Comparison of ENCODE assay signal across 10 cellular contexts in the genomic region with DNA sequence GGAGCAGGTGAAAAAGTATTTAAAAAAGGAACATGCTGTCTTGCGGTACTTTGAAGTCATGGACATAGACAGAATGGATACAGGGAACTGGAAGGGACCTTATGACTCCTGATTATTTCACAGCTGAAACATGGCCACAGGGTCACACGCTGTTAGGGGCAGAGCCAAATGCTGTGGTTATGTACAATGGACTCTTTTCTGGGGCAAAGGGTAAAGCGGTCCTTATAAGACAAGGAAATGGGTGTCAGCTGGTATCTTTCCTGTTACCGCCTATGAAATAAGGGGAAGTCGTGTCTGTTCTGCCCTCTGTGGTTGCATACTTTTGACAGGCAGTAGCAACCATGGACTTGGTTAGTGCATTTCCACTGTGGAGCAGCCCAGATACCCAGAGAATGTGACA. TPM values are rescaled to one million over a fixed set of nuclear protein-coding genes. Genes with fewer than 3 reads are reported as not detected.
DNase-seq lines count a peak whose midpoint lies in the region; ATAC-seq and TF ChIP-seq lines count a peak whose summit lies in the region.
"Had no signal": no experiment of that assay in that cellular context is flagged by ENCODE, and none has a peak within 500 bp of the region (broad histone marks: within the 10 kb centered on the region; RNA-seq: fewer than 3 reads in every experiment).

No MANE protein-coding gene starts in this region.

- no peak for TF ChIP-seq CTCF in GM23338 (conservative IDR thresholded peaks at IDR 0.05; ENCODE audit: low read depth in 2 of 2)
- no peak for TF ChIP-seq CTCF in smooth muscle cell (IDR thresholded peaks at IDR 0.05; ENCODE audit: borderline replicate concordance, insufficient read depth, poor library complexity, severe bottlenecking)

- peak overlapping the region; percentile 34; the same call in 1 of the 2 replicates for H3K27ac Mint-ChIP-seq in GM23338
- H3K27ac Mint-ChIP-seq: stimulated activated naive CD8-positive, alpha-beta T cell treated with anti-CD3 and anti-CD28 coated beads, Interleukin-15, Interleukin-2, amounts not matched to agents 100 ng/mL and 50 ng/mL, for 24 hours had no signal

- ATAC-seq in GM23338 (no peak), Right ventricle myocardium superior (ENCODE audit: poor library complexity) (peak; percentile 78), HG03457 (IDR thresholded peaks at IDR 0.05; ENCODE audit: unreplicated experiment) (no peak), HG03039 (IDR thresholded peaks at IDR 0.05; ENCODE audit: unreplicated experiment) (no peak)

- no peak overlapping the region for H3K4me3 Mint-ChIP-seq in GM23338
- H3K4me3 Mint-ChIP-seq: stimulated activated naive CD8-positive, alpha-beta T cell treated with anti-CD3 and anti-CD28 coated beads, Interleukin-15, Interleukin-2, amounts not matched to agents 100 ng/mL and 50 ng/mL, for 24 hours had no signal

- H3K79me2 ChIP-seq in GM23338 (replicated peaks; ENCODE audit: insufficient read depth) (no peaks in the 10 kb centered on the region), smooth muscle cell (ENCODE audit: low read depth) (no peaks in the 10 kb centered on the region)

- peaks cover 25% of the 10 kb centered on the region for H3K4me1 Mint-ChIP-seq in GM23338

- H3K4me3 ChIP-seq in GM23338 (no peak overlapping the region), smooth muscle cell (no peak overlapping the region), SJCRH30 (no peak overlapping the region)

- H3K36me3 ChIP-seq in GM23338 (ENCODE audit: insufficient read depth) (peaks cover 17% of the 10 kb centered on the region; the same call in 1 of the 2 replicates), smooth muscle cell (ENCODE audit: low read depth) (no peaks in the 10 kb centered on the region), SJCRH30 (peaks cover 3% of the 10 kb centered on the region; the same call in 1 of the 2 replicates)

- no peaks in the 10 kb centered on the region for H3K9me2 ChIP-seq in GM23338 (ENCODE audit: insufficient read depth)

- H3K9ac ChIP-seq in smooth muscle cell (ENCODE audit: low read depth) = no peak overlapping the region

- H3F3A ChIP-seq in GM23338 (replicated peaks; ENCODE audit: low read depth) = 0 out of 2 replicates have a peak, but pooled peaks cover 7% of the 10 kb centered on the region
- no peaks in the 10 kb centered on the region for H3F3A ChIP-seq in smooth muscle cell (ENCODE audit: low read depth)

- 90% methylated on average over 5 of the region's 5 CpGs for WGBS in smooth muscle cell (ENCODE audit: low lambda C conversion rate)

- H3K4me1 ChIP-seq in GM23338 (ENCODE audit: insufficient read depth) = peaks cover 17% of the 10 kb centered on the region
- H3K4me1 ChIP-seq in smooth muscle cell (ENCODE audit: low read depth) = no peaks in the 10 kb centered on the region
- H3K4me1 ChIP-seq in SJCRH30 = no peaks in the 10 kb centered on the region

- no peaks in the 10 kb centered on the region for H3K9me3 ChIP-seq in smooth muscle cell (replicated peaks; ENCODE audit: low read depth)
- no peaks in the 10 kb centered on the region for H3K9me3 ChIP-seq in SJCRH30 (replicated peaks)

- H3K36me3 Mint-ChIP-seq in GM23338 (ENCODE audit: low read depth) = peaks cover 30% of the 10 kb centered on the region

- H3K27me3 ChIP-seq in GM23338 (ENCODE audit: insufficient read depth) (no peaks in the 10 kb centered on the region), smooth muscle cell (ENCODE audit: low read depth) (no peaks in the 10 kb centered on the region), SJCRH30 (no peaks in the 10 kb centered on the region)

- H3K4me2 ChIP-seq in GM23338 (no peak overlapping the region), smooth muscle cell (no peak overlapping the region)

- no peaks in the 10 kb centered on the region for H3K9me3 Mint-ChIP-seq in GM23338
- H3K9me3 Mint-ChIP-seq: stimulated activated naive CD8-positive, alpha-beta T cell treated with anti-CD3 and anti-CD28 coated beads, Interleukin-15, Interleukin-2, amounts not matched to agents 100 ng/mL and 50 ng/mL, for 24 hours had no signal

- intact Hi-C loops in Right ventricle myocardium superior (cut with DNase I) = no loop called here

- H3K27ac ChIP-seq in GM23338 (ENCODE audit: low read depth) = no peak overlapping the region
- H3K27ac ChIP-seq in smooth muscle cell (ENCODE audit: low read depth) = peak overlapping the region; percentile 37
- no peak overlapping the region for H3K27ac ChIP-seq in SJCRH30

- H2AFZ ChIP-seq in GM23338 (no peak overlapping the region), smooth muscle cell (ENCODE audit: low read depth) (no peak overlapping the region)

- H4K20me1 ChIP-seq in GM23338 (replicated peaks; ENCODE audit: insufficient read depth) (peaks cover 3% of the 10 kb centered on the region), smooth muscle cell (ENCODE audit: low read depth) (no peaks in the 10 kb centered on the region)

- peaks cover 8% of the 10 kb centered on the region for H3K27me3 Mint-ChIP-seq in GM23338 (ENCODE audit: insufficient read depth, low read depth, poor library complexity)

- DNase-seq in GM23338 (ENCODE audit: low spot score) (no peak), SKM-1 (lab: John Stamatoyannopoulos, UW; ENCODE audit: unreplicated experiment) (peak; percentile 97), Right ventricle myocardium superior (peak; percentile 55), smooth muscle cell (lab: John Stamatoyannopoulos, UW; ENCODE audit: unreplicated experiment) (no peak), SJCRH30 (no peak), kidney glomerular epithelial cell (lab: John Stamatoyannopoulos, UW) (no peak)
- DNase-seq: amniotic stem cell had no signal

TF ChIP-seq in GM23338, 12 proteins besides CTCF, POLR2A, EP300 and RAD21 (continues in another document):
- no peak for TF ChIP-seq STAT1 (IDR thresholded peaks at IDR 0.05; ENCODE audit: unreplicated experiment)
- TF ChIP-seq EZH2 (IDR thresholded peaks at IDR 0.05; ENCODE audit: low read depth, unreplicated experiment) = no peak
- TF ChIP-seq POLR2AphosphoS5 (IDR thresholded peaks at IDR 0.05; ENCODE audit: low read depth) = no peak
- TF ChIP-seq, protein P1, sequence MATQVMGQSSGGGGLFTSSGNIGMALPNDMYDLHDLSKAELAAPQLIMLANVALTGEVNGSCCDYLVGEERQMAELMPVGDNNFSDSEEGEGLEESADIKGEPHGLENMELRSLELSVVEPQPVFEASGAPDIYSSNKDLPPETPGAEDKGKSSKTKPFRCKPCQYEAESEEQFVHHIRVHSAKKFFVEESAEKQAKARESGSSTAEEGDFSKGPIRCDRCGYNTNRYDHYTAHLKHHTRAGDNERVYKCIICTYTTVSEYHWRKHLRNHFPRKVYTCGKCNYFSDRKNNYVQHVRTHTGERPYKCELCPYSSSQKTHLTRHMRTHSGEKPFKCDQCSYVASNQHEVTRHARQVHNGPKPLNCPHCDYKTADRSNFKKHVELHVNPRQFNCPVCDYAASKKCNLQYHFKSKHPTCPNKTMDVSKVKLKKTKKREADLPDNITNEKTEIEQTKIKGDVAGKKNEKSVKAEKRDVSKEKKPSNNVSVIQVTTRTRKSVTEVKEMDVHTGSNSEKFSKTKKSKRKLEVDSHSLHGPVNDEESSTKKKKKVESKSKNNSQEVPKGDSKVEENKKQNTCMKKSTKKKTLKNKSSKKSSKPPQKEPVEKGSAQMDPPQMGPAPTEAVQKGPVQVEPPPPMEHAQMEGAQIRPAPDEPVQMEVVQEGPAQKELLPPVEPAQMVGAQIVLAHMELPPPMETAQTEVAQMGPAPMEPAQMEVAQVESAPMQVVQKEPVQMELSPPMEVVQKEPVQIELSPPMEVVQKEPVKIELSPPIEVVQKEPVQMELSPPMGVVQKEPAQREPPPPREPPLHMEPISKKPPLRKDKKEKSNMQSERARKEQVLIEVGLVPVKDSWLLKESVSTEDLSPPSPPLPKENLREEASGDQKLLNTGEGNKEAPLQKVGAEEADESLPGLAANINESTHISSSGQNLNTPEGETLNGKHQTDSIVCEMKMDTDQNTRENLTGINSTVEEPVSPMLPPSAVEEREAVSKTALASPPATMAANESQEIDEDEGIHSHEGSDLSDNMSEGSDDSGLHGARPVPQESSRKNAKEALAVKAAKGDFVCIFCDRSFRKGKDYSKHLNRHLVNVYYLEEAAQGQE (IDR thresholded peaks at IDR 0.05; ENCODE audit: unreplicated experiment) = no peak
- no peak for TF ChIP-seq ETS1 (IDR thresholded peaks at IDR 0.05)

RNA-seq across cellular contexts. Expression of gene ST14, which starts 12.8 kb away (rescaled TPM):
- total RNA-seq in GM23338 (2014; rRNA removed; shearing (Covaris generic)) = 32.7 and 36.3 TPM in 2 replicates
- polyA plus RNA-seq in GM23338 (2016; fragmentation: Nextera tagmentation; extraction: Ambion mirVana) = 7.9 and 8.3 TPM in 2 replicates
- total RNA-seq in Right ventricle myocardium superior = 1.8 TPM
- total RNA-seq in smooth muscle cell = 7.7 and 9.4 TPM in 2 replicates
- polyA plus RNA-seq in smooth muscle cell = 2.4 and 16.2 TPM in 2 replicates
- 0.10 TPM in 1 of 2 replicates, not detected in the other for total RNA-seq in SJCRH30 (2014; rRNA removed; shearing (Covaris generic))

Comparison
In these comparisons a context has a peak if more than half of its experiments do, and no peak if none do; other contexts are left out.
1. DNase-seq: peak in SKM-1 (single experiment) and Right ventricle myocardium superior (single experiment); none in GM23338 (single experiment), smooth muscle cell (single experiment), SJCRH30 (0 of 2) and kidney glomerular epithelial cell (single experiment).